7 cellular contexts compared by ENCODE assay signal in genomic region chr6:8064638-8065518, GRCh38. TPM values are rescaled to one million over a fixed set of nuclear protein-coding genes. Genes with fewer than 3 reads are reported as not detected.
DNase-seq lines count a peak whose midpoint lies in the region; ATAC-seq and TF ChIP-seq lines count a peak whose summit lies in the region.

No MANE protein-coding gene starts in this region.

- H3K4me2 ChIP-seq in PC-9 = peak overlapping the region; percentile 94

- POLR2A ChIA-PET in PC-9 (lab: Charles Lee; ENCODE audit: unreplicated experiment) = interaction anchor here (0.6 to 1.0 kb wide), 5 partner anchors 37 to 1378 kb away, joined by 3 to 6 read pairs (median 4); partner anchors contain the start of gene EEF1E1

- H3K9me2 ChIP-seq in PC-9 (ENCODE audit: insufficient read depth) = no peaks in the 10 kb centered on the region

- H3F3A ChIP-seq in PC-9 (ENCODE audit: insufficient read depth, low read depth) = no peaks in the 10 kb centered on the region

- peak overlapping the region; percentile 83; the same call in 1 of the 2 replicates for H3K4me3 ChIP-seq in PC-9
- peak overlapping the region; percentile 88 for H3K4me3 ChIP-seq in rectal smooth muscle tissue (ENCODE audit: low read length)

- no peak for DNase-seq in PC-9
- no peak for DNase-seq in epithelial cell of prostate (ENCODE audit: low read depth, low spot score)
- no peak for DNase-seq in hepatic stellate cell (ENCODE audit: low spot score)
- no peak for DNase-seq in DMS153 treated with DMSO at 0.1 percent for 48 hours (lab: John Stamatoyannopoulos, UW; ENCODE audit: unreplicated experiment)
- no peak for DNase-seq in GM03348 (ENCODE audit: low spot score)

- H3K4me1 ChIP-seq in PC-9 (replicated peaks; ENCODE audit: insufficient read depth) (0 out of 2 replicates have a peak, but pooled peaks cover 4% of the 10 kb centered on the region), rectal smooth muscle tissue (ENCODE audit: control insufficient read depth, insufficient read depth, low read length) (no peaks in the 10 kb centered on the region)

- BruUV-seq in PC-9 (replicated peaks; lab: Mats Ljungman, UMichigan) = TSS peak; percentile 93

- H3K9ac ChIP-seq in rectal smooth muscle tissue (ENCODE audit: low read length) = no peak overlapping the region

- CTCF ChIA-PET in PC-9 (lab: Charles Lee) = interaction anchor here (1.2 kb wide), 1 partner anchor 37 kb away, joined by 3 read pairs; the partner anchor contains the start of gene EEF1E1

- H2AFZ ChIP-seq in PC-9 = peak overlapping the region; percentile 96

- TF ChIP-seq CTCF in PC-9 (conservative IDR thresholded peaks at IDR 0.05) = no peak

- intact Hi-C loops in PC-9 (cut with micrococcal nuclease; ENCODE audit: unreplicated experiment) = loop anchor here (1.0 to 10.0 kb wide), 3 partner anchors 38 to 800 kb away; partner anchors contain the start of gene EEF1E1

- H3K36me3 ChIP-seq in PC-9 (ENCODE audit: low read depth) (no peaks in the 10 kb centered on the region), rectal smooth muscle tissue (ENCODE audit: control insufficient read depth, insufficient read depth, low read length) (peaks cover 2% of the 10 kb centered on the region)

- no peaks in the 10 kb centered on the region for H3K27me3 ChIP-seq in PC-9 (ENCODE audit: insufficient read depth, low read depth)
- H3K27me3 ChIP-seq in rectal smooth muscle tissue (ENCODE audit: control insufficient read depth, insufficient read depth, low read length) = no peaks in the 10 kb centered on the region

- peak overlapping the region; percentile 31; the same call in 1 of the 2 replicates for H3K27ac ChIP-seq in PC-9
- peak overlapping the region; percentile 60 for H3K27ac ChIP-seq in epithelial cell of prostate
- H3K27ac ChIP-seq in rectal smooth muscle tissue (ENCODE audit: low read depth, low read length) = peak overlapping the region; percentile 86

- no peaks in the 10 kb centered on the region for H4K20me1 ChIP-seq in PC-9 (ENCODE audit: insufficient read depth)

- peak; percentile 3 for ATAC-seq in GM21360 (IDR thresholded peaks at IDR 0.05; ENCODE audit: unreplicated experiment)

- H3K9me3 ChIP-seq in PC-9 (ENCODE audit: insufficient read depth, low read depth) = no peaks in the 10 kb centered on the region

- H3K79me2 ChIP-seq in PC-9 (ENCODE audit: low read depth) = no peaks in the 10 kb centered on the region

RNA-seq across cellular contexts. Expression of gene BLOC1S5, which starts 0.7 kb away (rescaled TPM):
- total RNA-seq in PC-9 (2021) = 12.5 and 16.1 TPM in 2 replicates

RNA-seq across cellular contexts. Expression of gene EEF1E1, which starts 37.5 kb away (rescaled TPM):
- 28.6 and 50.9 TPM in 2 replicates for total RNA-seq in PC-9 (2021)

Comparison
In these comparisons a context has a peak if more than half of its experiments do, and no peak if none do; other contexts are left out.
1. H3K27ac ChIP-seq: peak in every context shown above with its lines; median percentile 86 in rectal smooth muscle tissue; 60 in epithelial cell of prostate; 31 in PC-9.